10 cellular contexts compared by ENCODE assay signal in genomic region chr2:20600756-20601325, GRCh38. TPM values are rescaled to one million over a fixed set of nuclear protein-coding genes. Genes with fewer than 3 reads are reported as not detected.
DNase-seq lines count a peak whose midpoint lies in the region; ATAC-seq and TF ChIP-seq lines count a peak whose summit lies in the region.
"Had no signal": no experiment of that assay in that cellular context is flagged by ENCODE, and none has a peak within 500 bp of the region (broad histone marks: within the 10 kb centered on the region; RNA-seq: fewer than 3 reads in every experiment).

No MANE protein-coding gene starts in this region.

- no peak overlapping the region for H2AFZ ChIP-seq in GM23338

- H3K27ac ChIP-seq in GM23338 (ENCODE audit: low read depth): no peak overlapping the region
- peak overlapping the region; percentile 77 for H3K27ac ChIP-seq in SK-N-MC
- H3K27ac ChIP-seq in sigmoid colon: peak overlapping the region; percentile 63 to 71 (median 66)

- TF ChIP-seq CTCF in GM23338 (conservative IDR thresholded peaks at IDR 0.05; ENCODE audit: low read depth in 2 of 2) (peak; percentile 36 to 49; a peak in 2 of 4 replicates), fibroblast of pulmonary artery (IDR thresholded peaks at IDR 0.05; ENCODE audit: low read length, missing control alignments) (peak; percentile 43), sigmoid colon (IDR thresholded peaks at IDR 0.05) (peak in 3 of 4 experiments; percentile 8 to 39 (median 20)), lower leg skin (IDR thresholded peaks at IDR 0.05) (no peak)

- H3K9me2 ChIP-seq in GM23338 (ENCODE audit: insufficient read depth): no peaks in the 10 kb centered on the region

- no peak for ATAC-seq in GM23338

- H3K4me2 ChIP-seq in GM23338: no peak overlapping the region

- peaks cover 9% of the 10 kb centered on the region for H3K4me1 Mint-ChIP-seq in GM23338

- no peaks in the 10 kb centered on the region for H4K20me1 ChIP-seq in GM23338 (replicated peaks; ENCODE audit: insufficient read depth)

- peaks cover 4% of the 10 kb centered on the region for H3K27me3 Mint-ChIP-seq in GM23338 (ENCODE audit: insufficient read depth, low read depth, poor library complexity)

- H3K4me1 ChIP-seq in GM23338 (ENCODE audit: insufficient read depth) (no peaks in the 10 kb centered on the region), sigmoid colon (peaks cover 0 to 67% (median 60%) of the 10 kb centered on the region in 4 donors)

- TF ChIP-seq POLR2A in sigmoid colon (IDR thresholded peaks at IDR 0.05) (no peak), lower leg skin (IDR thresholded peaks at IDR 0.05) (no peak)

- no peaks in the 10 kb centered on the region for H3K27me3 ChIP-seq in GM23338 (ENCODE audit: insufficient read depth)
- H3K27me3 ChIP-seq in sigmoid colon: no peaks in the 10 kb centered on the region

- no peak for TF ChIP-seq EP300 in sigmoid colon (IDR thresholded peaks at IDR 0.05)

- H3K36me3 Mint-ChIP-seq in GM23338 (ENCODE audit: low read depth): no peaks in the 10 kb centered on the region

- WGBS in sigmoid colon, 2 donors: 85 to 89% methylated on average over 1 of the region's 1 CpG
- 57 to 69% methylated on average over 1 of the region's 1 CpG for WGBS in lower leg skin, 2 donors

- intact Hi-C loops in sigmoid colon (cut with DNase I) (no loop called here), lower leg skin (cut with DNase I; ENCODE audit: low total_unique reads) (no loop called here)

- no peaks in the 10 kb centered on the region for H3K36me3 ChIP-seq in GM23338 (ENCODE audit: insufficient read depth)
- no peaks in the 10 kb centered on the region for H3K36me3 ChIP-seq in SK-N-MC (ENCODE audit: insufficient read depth, low read length)
- H3K36me3 ChIP-seq in sigmoid colon: no peaks in the 10 kb centered on the region

- no peak overlapping the region for H3K27ac Mint-ChIP-seq in GM23338

- no peak overlapping the region for H3K4me3 ChIP-seq in GM23338
- no peak overlapping the region for H3K4me3 ChIP-seq in SK-N-MC
- H3K4me3 ChIP-seq in fibroblast of pulmonary artery (replicated peaks; ENCODE audit: low read depth, low read length): no peak overlapping the region
- no peak overlapping the region for H3K4me3 ChIP-seq in sigmoid colon
- H3K4me3 ChIP-seq in lower leg skin (ENCODE audit: low read depth, poor library complexity, severe bottlenecking): no peak overlapping the region

- no peak overlapping the region for H3K4me3 Mint-ChIP-seq in GM23338

- H3K9me3 Mint-ChIP-seq in GM23338: no peaks in the 10 kb centered on the region

- H3F3A ChIP-seq in GM23338 (replicated peaks; ENCODE audit: low read depth): no peaks in the 10 kb centered on the region

- DNase-seq in GM23338 (ENCODE audit: low spot score) (no peak), SK-N-MC (ENCODE audit: low read depth, low spot score) (no peak), fibroblast of pulmonary artery (ENCODE audit: low read depth) (peak; percentile 60), sigmoid colon (no peak), lower leg skin (ENCODE audit: low spot score in 2 of 2) (no peak), COLO829 (ENCODE audit: low spot score) (no peak)
- no peak for DNase-seq in activated CD4-positive, alpha-beta T cell treated with anti-CD3 and anti-CD28 coated beads for 4 hours
- DNase-seq in activated CD4-positive, alpha-beta T cell treated with anti-CD3 and anti-CD28 coated beads, Interleukin-2, amount 50 U/mL, for 1 hour: no peak
- DNase-seq: NCI-H1105; stimulated activated CD4-positive, alpha-beta T cell treated with anti-CD3 and anti-CD28 coated beads, Interleukin-2, amount 100 ng/mL, for 48 hours had no signal

- H3K9ac ChIP-seq in SK-N-MC (ENCODE audit: insufficient read length): no peak overlapping the region

- no peaks in the 10 kb centered on the region for H3K79me2 ChIP-seq in GM23338 (replicated peaks; ENCODE audit: insufficient read depth)

- no peaks in the 10 kb centered on the region for H3K9me3 ChIP-seq in SK-N-MC (ENCODE audit: low read depth, low read length)
- H3K9me3 ChIP-seq in sigmoid colon: no peaks in the 10 kb centered on the region

TF ChIP-seq in GM23338, 12 proteins besides CTCF, POLR2A, EP300 and RAD21:
- no peak for TF ChIP-seq POLR2AphosphoS5 (IDR thresholded peaks at IDR 0.05; ENCODE audit: low read depth)
- TF ChIP-seq CREB1 (CRISPR knock-in tag; IDR thresholded peaks at IDR 0.05; ENCODE audit: low read depth): no peak
- no peak for TF ChIP-seq EZH2 (IDR thresholded peaks at IDR 0.05; ENCODE audit: low read depth, unreplicated experiment)
- TF ChIP-seq STAT1 (IDR thresholded peaks at IDR 0.05; ENCODE audit: unreplicated experiment): no peak
- TF ChIP-seq ZNF114 (CRISPR knock-in tag; IDR thresholded peaks at IDR 0.05): no peak
- no peak for TF ChIP-seq EZH2phosphoT487 (IDR thresholded peaks at IDR 0.05; ENCODE audit: unreplicated experiment)
- TF ChIP-seq NANOG (IDR thresholded peaks at IDR 0.05; ENCODE audit: borderline replicate concordance): no peak
- no peak for TF ChIP-seq ZNF462 (CRISPR knock-in tag; IDR thresholded peaks at IDR 0.05)

RNA-seq across cellular contexts. Expression of gene HS1BP3, which starts 50.1 kb away (rescaled TPM):
- 15.0 and 16.8 TPM in 2 replicates for total RNA-seq in GM23338 (2014; rRNA removed; shearing (Covaris generic))
- polyA plus RNA-seq in GM23338 (2016; fragmentation: Nextera tagmentation; extraction: Ambion mirVana) (6.0 and 7.2 TPM in 2 replicates), sigmoid colon (10 to 100 TPM; 25.2 to 36.3 (median 25.3) TPM)
- total RNA-seq in sigmoid colon (10 to 100 TPM; 32.3 to 54.6 (median 41.8) TPM), lower leg skin (10 to 100 TPM; 30.4 to 44.6 (median 36.8) TPM)

Comparison
In these comparisons a context has a peak if more than half of its experiments do, and no peak if none do; other contexts are left out.
1. CTCF ChIP-seq: peak in GM23338 (2 of 2), fibroblast of pulmonary artery (single experiment) and sigmoid colon (3 of 4); none in lower leg skin (0 of 3).